ENCODE assay signal across 18 cellular contexts in genomic region chr15:40995656-40996055, GRCh38. TPM values are rescaled to one million over a fixed set of nuclear protein-coding genes. Genes with fewer than 3 reads are reported as not detected.
A peak's percentile ranks its signal among the peaks of the same experiment; 100 is the strongest.
DNase-seq lines count a peak whose midpoint lies in the region; TF ChIP-seq lines count a peak whose summit lies in the region.
"Had no signal": no experiment of that assay in that cellular context is flagged by ENCODE, and none has a peak within 500 bp of the region (broad histone marks: within the 10 kb centered on the region; RNA-seq: fewer than 3 reads in every experiment).

No MANE protein-coding gene starts in this region.

- intact Hi-C loops in activated CD4-positive, alpha-beta T cell treated with anti-CD3 and anti-CD28 coated beads, Interleukin-2, amount 10 ng/mL, durations not matched to agents 24 days and 14 days (cut with micrococcal nuclease), result no loop called here
- intact Hi-C loops in activated T-helper 1 cell treated with anti-CD3 and anti-CD28 coated beads, Interleukin-12 subunit alpha, Interleukin-12 subunit beta, Interleukin-2, Interleukin-4 antibody, amounts not matched to agents 30 ng/mL and 10 ng/mL and 1 ng/mL, durations not matched to agents 14 hours and 24 hours and 36 hours (cut with micrococcal nuclease), result no loop called here
- intact Hi-C loops in sigmoid colon (cut with DNase I), result no loop called here

- peaks cover 0 to 13% (median 10%) of the 10 kb centered on the region in 4 donors for H3K4me1 ChIP-seq in sigmoid colon
- H3K4me1 ChIP-seq: BE2C had no signal

- H3K4me1 Mint-ChIP-seq in activated CD4-positive, alpha-beta T cell treated with anti-CD3 and anti-CD28 coated beads, Interleukin-2, amount 10 ng/mL, durations not matched to agents 24 days and 14 days, result peaks cover 13% of the 10 kb centered on the region
- H3K4me1 Mint-ChIP-seq in HFFc6 (ENCODE audit: low read depth), result peaks cover 84% of the 10 kb centered on the region
- peaks cover 17% of the 10 kb centered on the region for H3K4me1 Mint-ChIP-seq in activated T-helper 1 cell treated with anti-CD3 and anti-CD28 coated beads, Interleukin-12 subunit alpha, Interleukin-12 subunit beta, Interleukin-2, Interleukin-4 antibody, amounts not matched to agents 30 ng/mL and 10 ng/mL and 1 ng/mL, durations not matched to agents 14 hours and 24 hours and 36 hours (ENCODE audit: low read depth)

- no peaks in the 10 kb centered on the region for H3K9me3 ChIP-seq in sigmoid colon
- H3K9me3 ChIP-seq: BE2C had no signal

- no peak overlapping the region for H3K27ac ChIP-seq in sigmoid colon

- no peaks in the 10 kb centered on the region for H3K27me3 Mint-ChIP-seq in activated CD4-positive, alpha-beta T cell treated with anti-CD3 and anti-CD28 coated beads, Interleukin-2, amount 10 ng/mL, durations not matched to agents 24 days and 14 days
- H3K27me3 Mint-ChIP-seq in HFFc6 (ENCODE audit: insufficient read depth), result no peaks in the 10 kb centered on the region; the same call in 1 of the 2 replicates
- H3K27me3 Mint-ChIP-seq in activated T-helper 1 cell treated with anti-CD3 and anti-CD28 coated beads, Interleukin-12 subunit alpha, Interleukin-12 subunit beta, Interleukin-2, Interleukin-4 antibody, amounts not matched to agents 30 ng/mL and 10 ng/mL and 1 ng/mL, durations not matched to agents 14 hours and 24 hours and 36 hours (ENCODE audit: insufficient read depth), result no peaks in the 10 kb centered on the region

- H3K36me3 ChIP-seq in sigmoid colon, result peaks cover 11 to 49% (median 21%) of the 10 kb centered on the region in 4 donors

- peaks cover 42% of the 10 kb centered on the region for H3K36me3 Mint-ChIP-seq in activated CD4-positive, alpha-beta T cell treated with anti-CD3 and anti-CD28 coated beads, Interleukin-2, amount 10 ng/mL, durations not matched to agents 24 days and 14 days (ENCODE audit: low read depth)
- peaks cover 52% of the 10 kb centered on the region for H3K36me3 Mint-ChIP-seq in HFFc6 (ENCODE audit: low read depth)
- H3K36me3 Mint-ChIP-seq in activated T-helper 1 cell treated with anti-CD3 and anti-CD28 coated beads, Interleukin-12 subunit alpha, Interleukin-12 subunit beta, Interleukin-2, Interleukin-4 antibody, amounts not matched to agents 30 ng/mL and 10 ng/mL and 1 ng/mL, durations not matched to agents 14 hours and 24 hours and 36 hours (ENCODE audit: low read depth), result peaks cover 38% of the 10 kb centered on the region

- peak overlapping the region; percentile 6 for H3K27ac Mint-ChIP-seq in activated CD4-positive, alpha-beta T cell treated with anti-CD3 and anti-CD28 coated beads, Interleukin-2, amount 10 ng/mL, durations not matched to agents 24 days and 14 days
- peak overlapping the region; percentile 24 for H3K27ac Mint-ChIP-seq in HFFc6
- peak overlapping the region; percentile 47 for H3K27ac Mint-ChIP-seq in activated T-helper 1 cell treated with anti-CD3 and anti-CD28 coated beads, Interleukin-12 subunit alpha, Interleukin-12 subunit beta, Interleukin-2, Interleukin-4 antibody, amounts not matched to agents 30 ng/mL and 10 ng/mL and 1 ng/mL, durations not matched to agents 14 hours and 24 hours and 36 hours
- H3K27ac Mint-ChIP-seq: CD8-positive, alpha-beta T cell had no signal

- H3K27me3 ChIP-seq in sigmoid colon, result no peaks in the 10 kb centered on the region
- H3K27me3 ChIP-seq: BE2C had no signal

- H3K9me3 Mint-ChIP-seq in activated CD4-positive, alpha-beta T cell treated with anti-CD3 and anti-CD28 coated beads, Interleukin-2, amount 10 ng/mL, durations not matched to agents 24 days and 14 days, result no peaks in the 10 kb centered on the region
- no peaks in the 10 kb centered on the region for H3K9me3 Mint-ChIP-seq in HFFc6
- H3K9me3 Mint-ChIP-seq in activated T-helper 1 cell treated with anti-CD3 and anti-CD28 coated beads, Interleukin-12 subunit alpha, Interleukin-12 subunit beta, Interleukin-2, Interleukin-4 antibody, amounts not matched to agents 30 ng/mL and 10 ng/mL and 1 ng/mL, durations not matched to agents 14 hours and 24 hours and 36 hours, result no peaks in the 10 kb centered on the region
- H3K9me3 Mint-ChIP-seq: CD8-positive, alpha-beta T cell had no signal

- TF ChIP-seq CTCF in HFFc6 (IDR thresholded peaks at IDR 0.05) (no peak), sigmoid colon (IDR thresholded peaks at IDR 0.05) (no peak)

- H3K4me3 ChIP-seq in sigmoid colon, result no peak overlapping the region

- TF ChIP-seq POLR2A in erythroblast (IDR thresholded peaks at IDR 0.05; ENCODE audit: low read length) (no peak), sigmoid colon (IDR thresholded peaks at IDR 0.05) (no peak)

- WGBS in sigmoid colon, 2 donors, result 90 to 96% methylated on average over 3 of the region's 3 CpGs

- no peak for TF ChIP-seq EP300 in sigmoid colon (IDR thresholded peaks at IDR 0.05)

- no peak overlapping the region for H3K4me3 Mint-ChIP-seq in activated CD4-positive, alpha-beta T cell treated with anti-CD3 and anti-CD28 coated beads, Interleukin-2, amount 10 ng/mL, durations not matched to agents 24 days and 14 days
- no peak overlapping the region for H3K4me3 Mint-ChIP-seq in HFFc6
- H3K4me3 Mint-ChIP-seq in activated T-helper 1 cell treated with anti-CD3 and anti-CD28 coated beads, Interleukin-12 subunit alpha, Interleukin-12 subunit beta, Interleukin-2, Interleukin-4 antibody, amounts not matched to agents 30 ng/mL and 10 ng/mL and 1 ng/mL, durations not matched to agents 14 hours and 24 hours and 36 hours, result no peak overlapping the region
- H3K4me3 Mint-ChIP-seq: CD8-positive, alpha-beta T cell had no signal

- no peak for DNase-seq in activated CD4-positive, alpha-beta T cell treated with anti-CD3 and anti-CD28 coated beads, Interleukin-2, amount 10 ng/mL, durations not matched to agents 24 days and 14 days
- no peak for DNase-seq in activated CD4-positive, alpha-beta T cell treated with anti-CD3 and anti-CD28 coated beads, Interleukin-2, amount 50 U/mL, for 48 hours
- no peak for DNase-seq in HFFc6
- DNase-seq in activated T-helper 1 cell treated with anti-CD3 and anti-CD28 coated beads, Interleukin-12 subunit alpha, Interleukin-12 subunit beta, Interleukin-2, Interleukin-4 antibody, amounts not matched to agents 30 ng/mL and 10 ng/mL and 1 ng/mL, durations not matched to agents 14 hours and 24 hours and 36 hours (ENCODE audit: low spot score), result no peak
- DNase-seq in erythroblast (lab: John Stamatoyannopoulos, UW), result peak; percentile 51 to 76
- DNase-seq in effector CD8-positive, alpha-beta T cell (lab: John Stamatoyannopoulos, UW), result no peak
- no peak for DNase-seq in sigmoid colon
- DNase-seq in stimulated activated CD4-positive, alpha-beta T cell treated with anti-CD3 and anti-CD28 coated beads, Interleukin-12 subunit alpha, Interleukin-12 subunit beta, amount 100 ng/mL, for 4 hours, result no peak
- DNase-seq: 8988T; BE2C; CD8-positive, alpha-beta T cell; DND-41; HCEC 1CT; MV-4-11; NCI-H1417; NCI-H187 treated with DMSO at 0.1 percent for 48 hours; NCI-H446; NCI-H69 had no signal

RNA-seq across cellular contexts. Expression of gene CHAC1, which starts 42.4 kb away (rescaled TPM):
- 8.4 and 9.8 TPM in 2 replicates for total RNA-seq in activated CD4-positive, alpha-beta T cell treated with anti-CD3 and anti-CD28 coated beads, Interleukin-2, amount 10 ng/mL, durations not matched to agents 24 days and 14 days
- total RNA-seq in HFFc6 (2021; fragmentation: NEBNext Ultra II Directional; extraction: Animal tissue kit (Norgen Biotek cat#: 25700)), result 10 to 100 TPM; 20.8 to 26.0 (median 24.2) TPM
- 11.7 and 12.4 TPM in 2 replicates for total RNA-seq in activated T-helper 1 cell treated with anti-CD3 and anti-CD28 coated beads, Interleukin-12 subunit alpha, Interleukin-12 subunit beta, Interleukin-2, Interleukin-4 antibody, amounts not matched to agents 30 ng/mL and 10 ng/mL and 1 ng/mL, durations not matched to agents 14 hours and 24 hours and 36 hours
- 1 to 10 TPM in 3 of 4 donors, under 1 TPM in 1; 0.66 to 3.1 (median 2.4) TPM for total RNA-seq in sigmoid colon
- polyA plus RNA-seq in sigmoid colon, result 10 to 100 TPM in 1 of 3 donors, 1 to 10 TPM in 2; 3.0 to 31.4 (median 8.3) TPM

Comparison
In these comparisons a context has a peak if more than half of its experiments do, and no peak if none do; other contexts are left out.
1. DNase-seq: peak in erythroblast (2 of 2); none in activated CD4-positive, alpha-beta T cell treated with anti-CD3 and anti-CD28 coated beads, Interleukin-2, amount 10 ng/mL, durations not matched to agents 24 days and 14 days (single experiment), activated CD4-positive, alpha-beta T cell treated with anti-CD3 and anti-CD28 coated beads, Interleukin-2, amount 50 U/mL, for 48 hours (0 of 2), HFFc6 (single experiment), activated T-helper 1 cell treated with anti-CD3 and anti-CD28 coated beads, Interleukin-12 subunit alpha, Interleukin-12 subunit beta, Interleukin-2, Interleukin-4 antibody, amounts not matched to agents 30 ng/mL and 10 ng/mL and 1 ng/mL, durations not matched to agents 14 hours and 24 hours and 36 hours (single experiment), effector CD8-positive, alpha-beta T cell (single experiment), sigmoid colon (single experiment) and stimulated activated CD4-positive, alpha-beta T cell treated with anti-CD3 and anti-CD28 coated beads, Interleukin-12 subunit alpha, Interleukin-12 subunit beta, amount 100 ng/mL, for 4 hours (single experiment).
2. Peak in every context shown above with its lines, with median percentiles within 50 percentile points of each other: H3K27ac Mint-ChIP-seq.